Comparison of ENCODE assay signal across 8 cellular contexts in genomic region chrX:120468071-120468470, GRCh38. TPM values are rescaled to one million over a fixed set of nuclear protein-coding genes. Genes with fewer than 3 reads are reported as not detected.
DNase-seq lines count a peak whose midpoint lies in the region; ATAC-seq and TF ChIP-seq lines count a peak whose summit lies in the region.

No MANE protein-coding gene starts in this region.

- no peaks in the 10 kb centered on the region for H3K36me3 ChIP-seq in heart left ventricle
- H3K36me3 ChIP-seq in adrenal gland (replicated peaks in 1 of 2): no peaks in the 10 kb centered on the region
- H3K36me3 ChIP-seq in lower lobe of right lung: no peaks in the 10 kb centered on the region
- no peaks in the 10 kb centered on the region for H3K36me3 ChIP-seq in uterus

- TF ChIP-seq CTCF in heart left ventricle (IDR thresholded peaks at IDR 0.05): no peak
- TF ChIP-seq CTCF in adrenal gland (IDR thresholded peaks at IDR 0.05): no peak
- no peak for TF ChIP-seq CTCF in lower lobe of right lung (IDR thresholded peaks at IDR 0.05)
- no peak for TF ChIP-seq CTCF in uterus (IDR thresholded peaks at IDR 0.05)

- no peaks in the 10 kb centered on the region for H3K27me3 ChIP-seq in heart left ventricle
- H3K27me3 ChIP-seq in adrenal gland: no peaks in the 10 kb centered on the region
- H3K27me3 ChIP-seq in lower lobe of right lung (ENCODE audit: low read depth): no peaks in the 10 kb centered on the region
- H3K27me3 ChIP-seq in uterus: no peaks in the 10 kb centered on the region

- DNase-seq in heart left ventricle (no peak), left ventricle myocardium superior (no peak), adrenal gland (no peak), lower lobe of right lung (no peak), uterus (no peak), mucosa of gallbladder (ENCODE audit: low spot score) (no peak), germinal center (ENCODE audit: low spot score) (no peak), HEK293T (ENCODE audit: extremely low spot score) (no peak)

- intact Hi-C loops in heart left ventricle (cut with DNase I) (loop anchor here in 1 of 10 donors (10.0 kb wide), 1 partner anchor 213 kb away; the partner anchor contains the start of gene ZBTB33), left ventricle myocardium superior (cut with micrococcal nuclease) (no loop called here), adrenal gland (cut with DNase I) (no loop called here), lower lobe of right lung (cut with DNase I) (no loop called here), uterus (cut with DNase I; ENCODE audit: low total_unique reads) (no loop called here)

- POLR2A ChIA-PET in HEK293T (lab: Yijun Ruan, JAX): no interaction called here

- CTCF ChIA-PET in HEK293T (lab: Yijun Ruan, JAX): no interaction called here

- ATAC-seq in heart left ventricle: no peak
- ATAC-seq in left ventricle myocardium superior: no peak
- no peak for ATAC-seq in lower lobe of right lung

- H3K4me3 ChIP-seq in heart left ventricle (peak overlapping the region; percentile 4 to 96 (median 70)), adrenal gland (peak overlapping the region in 1 of 4 donors; percentile 80), lower lobe of right lung (peak overlapping the region; percentile 65), uterus (peak overlapping the region; percentile 56 to 57)

- H3K27ac ChIP-seq in heart left ventricle (peak overlapping the region in 10 of 12 donors; percentile 68 to 92 (median 88)), adrenal gland (peak overlapping the region in 3 of 5 donors; percentile 90 to 95 (median 92)), lower lobe of right lung (peak overlapping the region; percentile 91), uterus (peak overlapping the region; percentile 88 to 92)

- WGBS in heart left ventricle, 4 donors: 8 to 42% (median 20%) methylated on average over 4 of the region's 4 CpGs
- WGBS in adrenal gland, 4 donors: 14 to 34% (median 26%) methylated on average over 4 of the region's 4 CpGs

- H3K9me3 ChIP-seq in heart left ventricle (no peaks in the 10 kb centered on the region), adrenal gland (replicated peaks in 1 of 3) (no peaks in the 10 kb centered on the region), lower lobe of right lung (no peaks in the 10 kb centered on the region), uterus (no peaks in the 10 kb centered on the region)

- H3K4me1 ChIP-seq in heart left ventricle (peaks cover 0 to 42% (median 14%) of the 10 kb centered on the region in 12 donors), adrenal gland (replicated peaks in 1 of 2) (peaks cover 12 to 19% of the 10 kb centered on the region in 2 donors), lower lobe of right lung (peaks cover 24% of the 10 kb centered on the region), uterus (no peaks in the 10 kb centered on the region)

- TF ChIP-seq POLR2A in heart left ventricle (IDR thresholded peaks at IDR 0.05) (no peak), adrenal gland (IDR thresholded peaks at IDR 0.05) (no peak), uterus (IDR thresholded peaks at IDR 0.05) (no peak)

TF ChIP-seq in HEK293T, 16 proteins besides CTCF, POLR2A, EP300 and RAD21:
- no peak for TF ChIP-seq FOXK2 (IDR thresholded peaks at IDR 0.05)
- TF ChIP-seq ELF4 (IDR thresholded peaks at IDR 0.05): no peak
- no peak for TF ChIP-seq ARNT (IDR thresholded peaks at IDR 0.05)
- no peak for TF ChIP-seq NFRKB (IDR thresholded peaks at IDR 0.05)
- no peak for TF ChIP-seq FOXA1 (IDR thresholded peaks at IDR 0.05)
TF ChIP-seq in HEK293T: peak in this region for 0.

RNA-seq across cellular contexts. Expression of gene LAMP2, which starts 1.0 kb away (rescaled TPM):
- total RNA-seq in heart left ventricle: 100 to 1,000 TPM in 1 of 9 donors, 10 to 100 TPM in 8; 58.7 to 111 (median 68.2) TPM
- 10 to 100 TPM; 15.5 to 54.8 TPM for polyA plus RNA-seq in heart left ventricle
- total RNA-seq in left ventricle myocardium superior: 53.8 TPM
- total RNA-seq in adrenal gland: 100 to 1,000 TPM; 127 to 206 (median 175) TPM
- 100 to 1,000 TPM in 1 of 3 donors, 10 to 100 TPM in 2; 15.8 to 192 (median 20.7) TPM for polyA plus RNA-seq in adrenal gland
- total RNA-seq in lower lobe of right lung: 156 TPM
- 100 to 1,000 TPM in 1 of 4 donors, 10 to 100 TPM in 3; 44.4 to 155 (median 81.8) TPM for total RNA-seq in uterus
- total RNA-seq in mucosa of gallbladder: 328 TPM
